In genomic region chr20:50450961-50451752, GRCh38 we compare ENCODE assay signal across 8 cellular contexts. TPM values are rescaled to one million over a fixed set of nuclear protein-coding genes. Genes with fewer than 3 reads are reported as not detected.
DNase-seq lines count a peak whose midpoint lies in the region; ATAC-seq and TF ChIP-seq lines count a peak whose summit lies in the region.

No MANE protein-coding gene starts in this region.

- peak overlapping the region; percentile 82 to 88 for H3K4me3 Mint-ChIP-seq in CD14-positive monocyte
- H3K4me3 Mint-ChIP-seq in activated B cell treated with CpG ODN at 0.5 μM for 24 hours: no peak overlapping the region
- H3K4me3 Mint-ChIP-seq in immature natural killer cell: peak overlapping the region; percentile 5 to 67 (median 62)

- POLR2A ChIA-PET in activated B cell treated with CpG ODN at 0.5 μM for 24 hours (lab: Charles Lee): interaction anchor here (0.6 kb wide), 1 partner anchor 339 kb away, joined by 4 read pairs; no protein-coding TSS in a partner anchor

- H3K4me1 Mint-ChIP-seq in CD14-positive monocyte (peaks cover 74% of the 10 kb centered on the region), activated B cell treated with CpG ODN at 0.5 μM for 24 hours (peaks cover 13% of the 10 kb centered on the region), immature natural killer cell (peaks cover 23 to 27% of the 10 kb centered on the region in 2 donors)

- H3K9me3 Mint-ChIP-seq in CD14-positive monocyte: peaks cover 0 to 6% (median 0%) of the 10 kb centered on the region in 7 donors
- peaks cover 5% of the 10 kb centered on the region for H3K9me3 Mint-ChIP-seq in activated B cell treated with CpG ODN at 0.5 μM for 24 hours
- peaks cover 0 to 2% (median 0%) of the 10 kb centered on the region in 6 donors for H3K9me3 Mint-ChIP-seq in immature natural killer cell

- H3K36me3 Mint-ChIP-seq in CD14-positive monocyte (peaks cover 0 to 5% of the 10 kb centered on the region in 2 donors), activated B cell treated with CpG ODN at 0.5 μM for 24 hours (ENCODE audit: low read depth) (no peaks in the 10 kb centered on the region), immature natural killer cell (peaks cover 0 to 2% (median 0%) of the 10 kb centered on the region in 3 donors)

- DNase-seq in CD14-positive monocyte (ENCODE audit: low spot score) (peak; percentile 83), activated B cell treated with CpG ODN at 0.5 μM for 24 hours (no peak), immature natural killer cell (peak; percentile 83 to 85 (median 85)), testis (peak; percentile 54), HPDE6-E6E7 (ENCODE audit: extremely low spot score) (no peak)
- DNase-seq in stimulated activated CD4-positive, alpha-beta T cell treated with anti-CD3 and anti-CD28 coated beads, Interleukin-2, amount 100 ng/mL, for 24 hours: no peak

- CTCF ChIA-PET in activated B cell treated with CpG ODN at 0.5 μM for 24 hours (lab: Charles Lee): interaction anchor here (0.6 kb wide), 1 partner anchor 263 kb away, joined by 3 read pairs; no protein-coding TSS in a partner anchor

- H3K27ac ChIP-seq in testis: peak overlapping the region in 1 of 2 donors; percentile 57

- TF ChIP-seq CTCF in CD14-positive monocyte (IDR thresholded peaks at IDR 0.05): no peak
- TF ChIP-seq CTCF in activated B cell treated with CpG ODN at 0.5 μM for 24 hours (IDR thresholded peaks at IDR 0.05): no peak
- TF ChIP-seq CTCF in testis (IDR thresholded peaks at IDR 0.05): no peak

- H3K4me1 ChIP-seq in testis: peaks cover 8% of the 10 kb centered on the region

- H3K27me3 ChIP-seq in testis: no peaks in the 10 kb centered on the region

- ATAC-seq in GM19324 (IDR thresholded peaks at IDR 0.05; ENCODE audit: low FRiP score, unreplicated experiment) (peak; percentile 65), HG03196 (IDR thresholded peaks at IDR 0.05; ENCODE audit: unreplicated experiment) (peak; percentile 65), activated B cell treated with CpG ODN at 0.5 μM for 24 hours (ENCODE audit: low read depth) (peak; percentile 58)

- no peaks in the 10 kb centered on the region for H3K9me3 ChIP-seq in testis

- H3K4me3 ChIP-seq in testis: no peak overlapping the region

- peaks cover 0 to 4% (median 2%) of the 10 kb centered on the region in 3 donors for H3K27me3 Mint-ChIP-seq in CD14-positive monocyte (ENCODE audit: low read depth in 3 of 3)
- H3K27me3 Mint-ChIP-seq in activated B cell treated with CpG ODN at 0.5 μM for 24 hours: peaks cover 49% of the 10 kb centered on the region
- H3K27me3 Mint-ChIP-seq in immature natural killer cell (ENCODE audit: low read depth in 3 of 3): peaks cover 43 to 53% (median 51%) of the 10 kb centered on the region in 3 donors

- intact Hi-C loops in CD14-positive monocyte (cut with micrococcal nuclease): loop anchor here (5.0 to 10.0 kb wide), 3 partner anchors 46 to 104 kb away; no protein-coding TSS in a partner anchor
- intact Hi-C loops in activated B cell treated with CpG ODN at 0.5 μM for 24 hours (cut with micrococcal nuclease): no loop called here
- intact Hi-C loops in testis (cut with DNase I; ENCODE audit: low total_unique reads): no loop called here

- no peak for TF ChIP-seq POLR2A in testis (IDR thresholded peaks at IDR 0.05)

- 34 to 47% methylated on average over 11 to 19 of the region's 19 CpGs for WGBS in testis, 2 donors

- no peaks in the 10 kb centered on the region for H3K36me3 ChIP-seq in testis (ENCODE audit: low read depth, missing control alignments)

- H3K27ac Mint-ChIP-seq in CD14-positive monocyte (peak overlapping the region; percentile 80 to 98 (median 91)), activated B cell treated with CpG ODN at 0.5 μM for 24 hours (no peak overlapping the region), immature natural killer cell (peak overlapping the region in 5 of 6 donors; percentile 52 to 74 (median 57))

RNA-seq across cellular contexts. Expression of gene PTPN1, which starts 59.0 kb away (rescaled TPM):
- polyA plus RNA-seq in CD14-positive monocyte (10 to 100 TPM; 12.4 to 19.1 TPM), immature natural killer cell (10 to 100 TPM; 18.4 to 38.3 (median 19.4) TPM), testis (ENCODE audit: insufficient read depth, low read depth, low replicate concordance) (44.0 TPM)
- total RNA-seq in activated B cell treated with CpG ODN at 0.5 μM for 24 hours (212 and 227 TPM in 2 replicates), testis (10 to 100 TPM; 42.0 to 44.3 TPM)

Comparison
In these comparisons a context has a peak if more than half of its experiments do, and no peak if none do; other contexts are left out.
1. DNase-seq: peak in CD14-positive monocyte (single experiment), immature natural killer cell (3 of 3) and testis (single experiment); none in activated B cell treated with CpG ODN at 0.5 μM for 24 hours (single experiment), stimulated activated CD4-positive, alpha-beta T cell treated with anti-CD3 and anti-CD28 coated beads, Interleukin-2, amount 100 ng/mL, for 24 hours (0 of 2) and HPDE6-E6E7 (single experiment).
2. intact Hi-C loops: an anchor here in CD14-positive monocyte (5.0 to 10.0 kb wide); none called in activated B cell treated with CpG ODN at 0.5 μM for 24 hours and testis.
3. Peak in every context shown above with its lines, with median percentiles within 50 percentile points of each other: ATAC-seq.